ENCODE assay signal across 8 cellular contexts in the genomic region with DNA sequence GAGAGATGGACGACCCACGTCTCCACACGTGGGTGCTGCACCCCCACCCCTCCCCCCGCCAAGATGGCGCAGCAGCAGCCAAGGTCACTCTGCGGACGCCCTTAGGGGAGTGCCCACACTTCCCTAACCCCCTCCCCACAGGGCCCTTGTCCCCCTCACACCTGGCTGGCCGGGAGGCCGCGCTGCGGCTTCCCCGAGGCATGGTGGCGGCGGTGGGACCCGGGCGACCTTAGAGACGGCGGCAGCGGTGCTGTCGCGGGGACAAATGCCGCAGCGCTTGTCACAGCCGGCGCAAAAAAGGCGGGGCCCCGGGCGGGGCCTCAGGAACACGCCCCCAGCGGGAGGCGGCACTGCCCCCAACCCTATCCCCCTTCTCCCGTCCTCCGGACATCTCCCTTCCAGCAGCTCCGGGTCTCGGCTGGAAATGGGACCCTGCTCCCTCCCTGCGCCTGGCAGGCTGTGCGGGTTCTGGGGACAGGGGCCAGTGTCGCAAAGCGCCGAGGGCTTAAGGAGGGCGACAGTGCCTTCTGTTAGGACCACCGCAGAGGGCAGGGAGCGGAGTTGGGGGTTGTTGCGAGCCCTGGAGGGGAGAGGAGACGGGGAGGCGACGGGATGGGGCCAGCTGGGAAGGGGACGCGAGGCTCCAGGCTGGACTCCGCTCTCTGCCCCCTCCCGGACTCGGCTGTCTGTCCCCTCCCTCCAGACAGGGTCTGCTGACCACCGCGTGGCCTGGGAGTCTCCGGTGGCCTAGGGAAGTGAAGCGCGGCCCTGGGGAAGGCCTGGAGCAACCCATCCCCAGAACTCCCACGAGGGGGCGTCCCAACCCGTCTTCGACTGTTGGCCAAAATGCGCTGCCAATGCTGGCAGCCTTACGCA. TPM values are rescaled to one million over a fixed set of nuclear protein-coding genes. Genes with fewer than 3 reads are reported as not detected.
DNase-seq lines count a peak whose midpoint lies in the region; ATAC-seq lines count a peak whose summit lies in the region.

A gene (minus strand): TSS at position 300 of the 876 bp plus-strand sequence. CDS start 98 bp downstream, at position 202.

- peaks cover 7% of the 10 kb centered on the region for H3K27me3 ChIP-seq in ectodermal cell (ENCODE audit: control insufficient read depth, insufficient read depth, low read length, poor library complexity, severe bottlenecking)

- peaks cover 15% of the 10 kb centered on the region for H3K4me1 ChIP-seq in ectodermal cell (ENCODE audit: control insufficient read depth, insufficient read depth, low read length)

- ATAC-seq in HG02870 (IDR thresholded peaks at IDR 0.05; ENCODE audit: unreplicated experiment) (peak; percentile 57), GM19324 (IDR thresholded peaks at IDR 0.05; ENCODE audit: low FRiP score, unreplicated experiment) (no peak)

- peak within 1 kb of the TSS; percentile 67 for H3K4me3 ChIP-seq in ectodermal cell (ENCODE audit: insufficient read depth, low read depth, low read length)

- CTCF ChIA-PET in activated CD4-positive, alpha-beta memory T cell treated with anti-CD3 and anti-CD28 coated beads for 36 hours (lab: Charles Lee), result interaction anchor here (0.8 to 2.9 kb wide), 4 partner anchors 67 to 126 kb away, joined by 4 to 12 read pairs (median 4); a partner anchor contains a TSS

- POLR2A ChIA-PET in activated CD4-positive, alpha-beta memory T cell treated with anti-CD3 and anti-CD28 coated beads for 36 hours (lab: Charles Lee), result interaction anchor here (0.6 to 1.4 kb wide), 6 partner anchors 10 to 82 kb away, joined by 3 to 8 read pairs (median 4); no protein-coding TSS in a partner anchor

- DNase-seq in G401 (ENCODE audit: low spot score) (peak; percentile 85), NCI-H748 (lab: John Stamatoyannopoulos, UW; ENCODE audit: unreplicated experiment) (peak; percentile 77), lung microvascular endothelial cell (ENCODE audit: low read depth in 2 of 2) (peak; percentile 69 to 89)
- DNase-seq in activated CD4-positive, alpha-beta memory T cell treated with anti-CD3 and anti-CD28 coated beads for 36 hours, result peak; percentile 84
- peak; percentile 54 to 80 (median 67) for DNase-seq in stimulated activated CD4-positive, alpha-beta T cell treated with anti-CD3 and anti-CD28 coated beads, TNF-alpha, amount 100 ng/mL, for 24 hours (ENCODE audit: low read depth in 3 of 3)

- peak within 1 kb of the TSS; percentile 42 for H3K27ac Mint-ChIP-seq in activated CD4-positive, alpha-beta memory T cell treated with anti-CD3 and anti-CD28 coated beads for 36 hours

- intact Hi-C loops in activated CD4-positive, alpha-beta memory T cell treated with anti-CD3 and anti-CD28 coated beads for 36 hours (cut with micrococcal nuclease), result loop anchor here (10.0 kb wide), 1 partner anchor 63 kb away; no protein-coding TSS in a partner anchor

- H3K9me3 Mint-ChIP-seq in activated CD4-positive, alpha-beta memory T cell treated with anti-CD3 and anti-CD28 coated beads for 36 hours, result no peaks in the 10 kb centered on the region

- in situ Hi-C loops in G401 (cut with HindIII; ENCODE audit: low sequenced_read_pairs), result no loop called here

- peaks cover 5% of the 10 kb centered on the region for H3K36me3 Mint-ChIP-seq in activated CD4-positive, alpha-beta memory T cell treated with anti-CD3 and anti-CD28 coated beads for 36 hours

- H3K4me1 Mint-ChIP-seq in activated CD4-positive, alpha-beta memory T cell treated with anti-CD3 and anti-CD28 coated beads for 36 hours (ENCODE audit: low read depth), result peaks cover 40% of the 10 kb centered on the region

- peak within 1 kb of the TSS; percentile 56 for H3K27ac ChIP-seq in ectodermal cell (ENCODE audit: insufficient read depth, low read depth, low read length, poor library complexity, severe bottlenecking)

- no peaks in the 10 kb centered on the region for H3K9me3 ChIP-seq in ectodermal cell (ENCODE audit: control insufficient read depth, low read length)

- WGBS in ectodermal cell, 2 experiments, result 0% methylated on average over 63 of the region's 63 CpGs

- no peaks in the 10 kb centered on the region for H3K27me3 Mint-ChIP-seq in activated CD4-positive, alpha-beta memory T cell treated with anti-CD3 and anti-CD28 coated beads for 36 hours

- no peaks in the 10 kb centered on the region for H3K36me3 ChIP-seq in ectodermal cell (ENCODE audit: control insufficient read depth, insufficient read depth, low read length)

- peak within 1 kb of the TSS; percentile 76 for H3K4me3 Mint-ChIP-seq in activated CD4-positive, alpha-beta memory T cell treated with anti-CD3 and anti-CD28 coated beads for 36 hours

RNA-seq across cellular contexts. Expression of the gene that starts here (rescaled TPM):
- not detected in 2 replicates for total RNA-seq in G401 (2014; rRNA removed; shearing (Covaris generic))
- total RNA-seq in activated CD4-positive, alpha-beta memory T cell treated with anti-CD3 and anti-CD28 coated beads for 36 hours, result 100 to 1,000 TPM; 144 to 157 TPM
- polyA plus RNA-seq in ectodermal cell (2013, experiment 1 of 4), result 41.8 TPM
- polyA plus RNA-seq in ectodermal cell (2013, experiment 2 of 4), result 34.3 TPM
- polyA plus RNA-seq in ectodermal cell (2013, experiment 3 of 4), result 53.6 TPM
- 50.9 TPM for polyA plus RNA-seq in ectodermal cell (2013, experiment 4 of 4)
- 5.7 and 10.3 TPM in 2 replicates for total RNA-seq in lung microvascular endothelial cell

Comparison
In these comparisons a context has a peak if more than half of its experiments do, and no peak if none do; other contexts are left out.
1. RNA of the gene that starts here (total RNA-seq): 144 to 157 TPM in activated CD4-positive, alpha-beta memory T cell treated with anti-CD3 and anti-CD28 coated beads for 36 hours; 5.7 to 10.3 TPM in lung microvascular endothelial cell and not detected in G401; every median in the first group is over 10 times any median in the second.
2. Peak in DNase-seq in G401; RNA of the gene not detected or under 1 TPM.
3. Peak in every context shown above with its lines, with median percentiles within 50 percentile points of each other: DNase-seq.